In the genomic region with DNA sequence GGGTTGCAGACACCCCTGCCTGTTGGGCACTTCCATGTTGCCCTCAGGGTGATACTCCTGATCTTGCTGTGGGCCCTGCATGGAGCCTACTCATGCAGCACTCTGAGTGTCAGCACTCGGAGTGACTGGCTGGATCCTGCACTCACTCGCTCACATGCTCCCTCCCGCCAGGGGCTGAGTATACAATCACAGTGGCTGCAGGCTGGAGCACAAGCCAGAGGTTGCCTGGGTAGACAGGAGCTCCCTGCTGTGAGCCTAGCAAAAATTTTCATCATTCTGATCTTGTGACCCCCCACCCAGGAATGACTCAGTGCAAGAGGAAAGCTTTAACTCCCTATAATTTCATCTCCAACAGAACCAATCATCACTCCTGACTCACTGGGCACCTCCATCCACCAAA, we compare ENCODE assay signal across 19 cellular contexts.
DNase-seq lines count a peak whose midpoint lies in the region; ATAC-seq and TF ChIP-seq lines count a peak whose summit lies in the region.
"Had no signal": no experiment of that assay in that cellular context is flagged by ENCODE, and none has a peak within 500 bp of the region (broad histone marks: within the 10 kb centered on the region; RNA-seq: fewer than 3 reads in every experiment).

No MANE protein-coding gene starts in this region.

- H3K27ac ChIP-seq in brain microvascular endothelial cell (no peak overlapping the region), mesendoderm (ENCODE audit: low read depth, low read length) (no peak overlapping the region), psoas muscle (no peak overlapping the region)
- H3K27ac ChIP-seq: BLaER1 had no signal

- no peaks in the 10 kb centered on the region for H3K79me1 ChIP-seq in mesendoderm (ENCODE audit: low read length)

- H3K36me3 ChIP-seq in MG63 (no peaks in the 10 kb centered on the region), brain microvascular endothelial cell (replicated peaks) (no peaks in the 10 kb centered on the region), mesendoderm (ENCODE audit: control insufficient read depth, insufficient read depth, low read length) (no peaks in the 10 kb centered on the region), psoas muscle (ENCODE audit: insufficient read depth in 1 of 2, low read depth in 1 of 2) (no peaks in the 10 kb centered on the region)
- H3K36me3 ChIP-seq: BLaER1 had no signal

- no peak overlapping the region for H3K9ac ChIP-seq in mesendoderm (ENCODE audit: low read length)
- H3K9ac ChIP-seq: BLaER1 had no signal

- DNase-seq in EL (peak; percentile 21), MG63 (peak; percentile 2), brain microvascular endothelial cell (peak; percentile 59), mesendoderm (peak; percentile 9), psoas muscle (no peak), LoVo (ENCODE audit: low spot score) (no peak), activated T-cell treated with anti-CD3 and anti-CD28 coated beads for 4 hours (no peak)
- DNase-seq: CD4-positive, alpha-beta memory T cell; DMS153; MM.1S; NCI-H1092; NCI-H1436 treated with DMSO at 0.1 percent for 48 hours; NCI-H2029; NCI-H2171; NCI-H526; SW 1271 had no signal

- H3K23ac ChIP-seq in mesendoderm (ENCODE audit: low read length): no peak overlapping the region

- no peak overlapping the region for H3K18ac ChIP-seq in mesendoderm (ENCODE audit: low read length)

- H3K56ac ChIP-seq in mesendoderm (ENCODE audit: low read length): no peak overlapping the region

- H3K4ac ChIP-seq in mesendoderm (ENCODE audit: low read depth, low read length): no peak overlapping the region

- intact Hi-C loops in psoas muscle (cut with DNase I): no loop called here

- no peak overlapping the region for H2BK120ac ChIP-seq in mesendoderm (ENCODE audit: low read depth, low read length)

- WGBS in mesendoderm (ENCODE audit: extremely low coverage, insufficient coverage, low lambda C conversion rate): no CpG with 5 or more reads among the region's 3 CpGs
- WGBS in psoas muscle, 3 donors: 76 to 86% (median 82%) methylated on average over 3 of the region's 3 CpGs

- H3K4me1 ChIP-seq in mesendoderm (ENCODE audit: control insufficient read depth, low read depth, low read length) (no peaks in the 10 kb centered on the region), psoas muscle (no peaks in the 10 kb centered on the region)
- H3K4me1 ChIP-seq: BLaER1 had no signal

- H2BK5ac ChIP-seq in mesendoderm (ENCODE audit: low read length): no peak overlapping the region

- no peak overlapping the region for H3K4me3 Mint-ChIP-seq in activated T-helper 17 cell treated with anti-CD3 and anti-CD28 coated beads, Interleukin-2, amount 50 U/mL, for 72 hours
- H3K4me3 Mint-ChIP-seq: CD4-positive, alpha-beta memory T cell had no signal

- no peak overlapping the region for H4K8ac ChIP-seq in mesendoderm (ENCODE audit: low read depth, low read length)

- H3K4me2 ChIP-seq in mesendoderm (ENCODE audit: low read length): no peak overlapping the region
- H3K4me2 ChIP-seq: BLaER1 had no signal

- H4K5ac ChIP-seq in mesendoderm (ENCODE audit: low read length): no peak overlapping the region

- H3K27me3 ChIP-seq in MG63: no peaks in the 10 kb centered on the region
- H3K27me3 ChIP-seq in brain microvascular endothelial cell (replicated peaks): no peaks in the 10 kb centered on the region
- no peaks in the 10 kb centered on the region for H3K27me3 ChIP-seq in mesendoderm (ENCODE audit: insufficient read depth, low read length, poor library complexity)
- no peaks in the 10 kb centered on the region for H3K27me3 ChIP-seq in psoas muscle (ENCODE audit: insufficient read depth in 3 of 3, low read length in 2 of 3)
- H3K27me3 ChIP-seq: BLaER1 had no signal

- H2AK5ac ChIP-seq in mesendoderm (ENCODE audit: low read length): no peak overlapping the region

- H3K9me3 ChIP-seq in MG63 (no peaks in the 10 kb centered on the region), psoas muscle (no peaks in the 10 kb centered on the region)
- H3K9me3 ChIP-seq: BLaER1 had no signal

- no peaks in the 10 kb centered on the region for H3K36me3 Mint-ChIP-seq in activated T-helper 17 cell treated with anti-CD3 and anti-CD28 coated beads, Interleukin-2, amount 50 U/mL, for 72 hours (ENCODE audit: low read depth)
- H3K36me3 Mint-ChIP-seq: CD4-positive, alpha-beta memory T cell had no signal

- in situ Hi-C loops in brain microvascular endothelial cell (cut with HindIII; ENCODE audit: low pct_ligation_motif_present, low sequenced_read_pairs): no loop called here

- no peaks in the 10 kb centered on the region for H3K79me2 ChIP-seq in mesendoderm (ENCODE audit: control insufficient read depth, insufficient read depth, low read length)

- no peak overlapping the region for H3K27ac Mint-ChIP-seq in activated T-helper 17 cell treated with anti-CD3 and anti-CD28 coated beads, Interleukin-2, amount 50 U/mL, for 72 hours
- H3K27ac Mint-ChIP-seq: CD4-positive, alpha-beta memory T cell had no signal

- peaks cover 30% of the 10 kb centered on the region for H3K9me3 Mint-ChIP-seq in activated T-helper 17 cell treated with anti-CD3 and anti-CD28 coated beads, Interleukin-2, amount 50 U/mL, for 72 hours

- ATAC-seq in psoas muscle: no peak
- no peak for ATAC-seq in activated T-helper 17 cell treated with anti-CD3 and anti-CD28 coated beads, Interleukin-2, amount 50 U/mL, for 72 hours (replicated peaks)
- ATAC-seq: Panc1 had no signal

- no peak overlapping the region for H3K4me3 ChIP-seq in MG63
- no peak overlapping the region for H3K4me3 ChIP-seq in brain microvascular endothelial cell (ENCODE audit: low read depth, low read length)
- no peak overlapping the region for H3K4me3 ChIP-seq in mesendoderm (ENCODE audit: low read length)
- no peak overlapping the region for H3K4me3 ChIP-seq in psoas muscle
- H3K4me3 ChIP-seq: BLaER1 had no signal

- H3K27me3 Mint-ChIP-seq in activated T-helper 17 cell treated with anti-CD3 and anti-CD28 coated beads, Interleukin-2, amount 50 U/mL, for 72 hours: no peaks in the 10 kb centered on the region
- H3K27me3 Mint-ChIP-seq: CD4-positive, alpha-beta memory T cell had no signal

- TF ChIP-seq CTCF in brain microvascular endothelial cell (IDR thresholded peaks at IDR 0.05; ENCODE audit: low read depth, low read length, missing control alignments): no peak
- no peak for TF ChIP-seq CTCF in psoas muscle (IDR thresholded peaks at IDR 0.05)

- H2BK15ac ChIP-seq in mesendoderm (replicated peaks; ENCODE audit: low read depth): no peak overlapping the region

- no peaks in the 10 kb centered on the region for H3K4me1 Mint-ChIP-seq in activated T-helper 17 cell treated with anti-CD3 and anti-CD28 coated beads, Interleukin-2, amount 50 U/mL, for 72 hours
- H3K4me1 Mint-ChIP-seq: CD4-positive, alpha-beta memory T cell had no signal

Comparison
In these comparisons a context has a peak if more than half of its experiments do, and no peak if none do; other contexts are left out.
1. DNase-seq: peak in EL (single experiment), MG63 (single experiment), brain microvascular endothelial cell (single experiment) and mesendoderm (single experiment); none in psoas muscle (0 of 2), LoVo (single experiment) and activated T-cell treated with anti-CD3 and anti-CD28 coated beads for 4 hours (single experiment).